24 cellular contexts compared by ENCODE assay signal in the genomic region with DNA sequence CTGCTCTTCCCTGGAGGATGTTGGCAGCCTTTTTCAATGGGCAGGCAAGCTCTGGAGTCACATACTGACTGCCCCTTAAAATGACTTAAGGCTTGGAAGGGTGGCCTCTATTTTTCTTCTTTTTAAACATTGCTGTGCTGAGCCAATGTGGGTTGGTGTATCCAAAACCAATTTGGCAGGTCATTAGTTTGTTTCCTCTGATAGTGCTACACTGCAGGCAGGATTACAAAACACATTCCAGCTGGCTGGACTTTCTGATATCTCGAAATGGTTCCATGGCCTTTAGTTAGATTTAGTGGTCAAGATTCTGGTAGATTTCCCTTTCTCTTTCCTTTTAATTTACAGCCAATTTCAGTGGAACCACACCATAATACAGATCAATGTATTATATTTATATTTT. TPM values are rescaled to one million over a fixed set of nuclear protein-coding genes. Genes with fewer than 3 reads are reported as not detected.
"Had no signal": no experiment of that assay in that cellular context is flagged by ENCODE, and none has a peak within 500 bp of the region (broad histone marks: within the 10 kb centered on the region; RNA-seq: fewer than 3 reads in every experiment).

No MANE protein-coding gene starts in this region.

- DNase-seq: activated B cell treated with CpG ODN at 0.5 μM for 24 hours; activated CD4-positive, alpha-beta memory T cell treated with anti-CD3 and anti-CD28 coated beads for 36 hours; activated CD4-positive, alpha-beta T cell treated with anti-CD3 and anti-CD28 coated beads for 1 hour; activated CD4-positive, alpha-beta T cell treated with anti-CD3 and anti-CD28 coated beads, Interleukin-2, amount 10 ng/mL, durations not matched to agents 24 days and 14 days; activated CD8-positive, alpha-beta memory T cell treated with anti-CD3 and anti-CD28 coated beads for 24 hours; activated effector memory CD4-positive, alpha-beta T cell treated with anti-CD3 and anti-CD28 coated beads, Interleukin-2, amount 50 U/mL, for 16 hours; activated naive CD4-positive, alpha-beta T cell treated with Interleukin-2 at 50 U/mL for 16 hours; activated naive CD8-positive, alpha-beta T cell treated with anti-CD3 and anti-CD28 coated beads, Interleukin-2, amount 50 U/mL, for 24 hours; activated T-cell treated with anti-CD3 and anti-CD28 coated beads, Interleukin-2, amount 50 U/mL, for 4 hours; amniotic stem cell; brain microvascular endothelial cell; Karpas-422; NCI-H1105 treated with DMSO at 0.1 percent for 48 hours; NCI-H1436 treated with DMSO at 0.1 percent for 48 hours; NCI-H187; NCI-H2081; NCI-H510A treated with DMSO at 0.1 percent for 48 hours; Peyer's patch; SHP77 treated with DMSO at 0.1 percent for 48 hours had no signal

- H3K36me3 ChIP-seq: brain microvascular endothelial cell, cardiac muscle cell, Peyer's patch had no signal

- H3K4me3 ChIP-seq: cardiac muscle cell, K562, Peyer's patch had no signal

- H3K9me3 Mint-ChIP-seq: activated B cell treated with CpG ODN at 0.5 μM for 24 hours; activated CD4-positive, alpha-beta memory T cell treated with anti-CD3 and anti-CD28 coated beads for 36 hours had no signal

- H3K27ac Mint-ChIP-seq: activated B cell treated with CpG ODN at 0.5 μM for 24 hours; activated CD4-positive, alpha-beta memory T cell treated with anti-CD3 and anti-CD28 coated beads for 36 hours; activated CD4-positive, alpha-beta T cell treated with anti-CD3 and anti-CD28 coated beads, Interleukin-2, amount 10 ng/mL, durations not matched to agents 24 days and 14 days; activated naive CD4-positive, alpha-beta T cell treated with anti-CD3 and anti-CD28 coated beads, Interleukin-2, amount 50 U/mL, for 72 hours; activated naive CD8-positive, alpha-beta T cell treated with anti-CD3 and anti-CD28 coated beads, Interleukin-2, amount 50 U/mL, for 24 hours; T-helper 1 cell treated with Interleukin-12 subunit alpha and Interleukin-12 subunit beta and Interleukin-4 antibody, amounts not matched to agents 30 μg/mL and 1 μg/mL, for 36 hours had no signal

- ATAC-seq: activated naive CD4-positive, alpha-beta T cell treated with anti-CD3 and anti-CD28 coated beads, Interleukin-2, amount 50 U/mL, for 72 hours; activated naive CD8-positive, alpha-beta T cell treated with anti-CD3 and anti-CD28 coated beads, Interleukin-2, amount 50 U/mL, for 24 hours; activated T-cell treated with anti-CD3 and anti-CD28 coated beads, Interleukin-2, amount 50 U/mL, for 4 hours; K562 had no signal

- H3K9me3 ChIP-seq: Peyer's patch had no signal

- H3K4me1 Mint-ChIP-seq: activated B cell treated with CpG ODN at 0.5 μM for 24 hours; activated CD4-positive, alpha-beta T cell treated with anti-CD3 and anti-CD28 coated beads, Interleukin-2, amount 10 ng/mL, durations not matched to agents 24 days and 14 days; activated naive CD8-positive, alpha-beta T cell treated with anti-CD3 and anti-CD28 coated beads, Interleukin-2, amount 50 U/mL, for 24 hours had no signal

- H3K27ac ChIP-seq: brain microvascular endothelial cell, cardiac muscle cell, Peyer's patch, RWPE1 had no signal

- H3K36me3 Mint-ChIP-seq: activated CD4-positive, alpha-beta memory T cell treated with anti-CD3 and anti-CD28 coated beads for 36 hours; activated naive CD4-positive, alpha-beta T cell treated with anti-CD3 and anti-CD28 coated beads, Interleukin-2, amount 50 U/mL, for 72 hours had no signal

- H3K4me3 Mint-ChIP-seq: activated B cell treated with CpG ODN at 0.5 μM for 24 hours; activated CD4-positive, alpha-beta memory T cell treated with anti-CD3 and anti-CD28 coated beads for 36 hours; activated CD4-positive, alpha-beta T cell treated with anti-CD3 and anti-CD28 coated beads, Interleukin-2, amount 10 ng/mL, durations not matched to agents 24 days and 14 days; activated naive CD8-positive, alpha-beta T cell treated with anti-CD3 and anti-CD28 coated beads, Interleukin-2, amount 50 U/mL, for 24 hours; activated T-cell treated with anti-CD3 and anti-CD28 coated beads, Interleukin-2, amount 50 U/mL, for 4 hours; T-helper 1 cell treated with Interleukin-12 subunit alpha and Interleukin-12 subunit beta and Interleukin-4 antibody, amounts not matched to agents 30 μg/mL and 1 μg/mL, for 36 hours had no signal

- H3K27me3 Mint-ChIP-seq: activated B cell treated with CpG ODN at 0.5 μM for 24 hours; activated CD4-positive, alpha-beta memory T cell treated with anti-CD3 and anti-CD28 coated beads for 36 hours; activated CD4-positive, alpha-beta T cell treated with anti-CD3 and anti-CD28 coated beads, Interleukin-2, amount 10 ng/mL, durations not matched to agents 24 days and 14 days; activated naive CD8-positive, alpha-beta T cell treated with anti-CD3 and anti-CD28 coated beads, Interleukin-2, amount 50 U/mL, for 24 hours had no signal

- H3K27me3 ChIP-seq: brain microvascular endothelial cell, cardiac muscle cell, Peyer's patch had no signal

RNA-seq across cellular contexts. Expression of gene BMP2, which starts 28.1 kb away (rescaled TPM):
- total RNA-seq: activated B cell treated with CpG ODN at 0.5 μM for 24 hours; activated CD4-positive, alpha-beta memory T cell treated with anti-CD3 and anti-CD28 coated beads for 36 hours; activated naive CD4-positive, alpha-beta T cell treated with anti-CD3 and anti-CD28 coated beads, Interleukin-2, amount 50 U/mL, for 72 hours; activated T-cell treated with anti-CD3 and anti-CD28 coated beads, Interleukin-2, amount 50 U/mL, for 4 hours had no signal
